Comparison of ENCODE assay signal across 36 cellular contexts in the genomic region with DNA sequence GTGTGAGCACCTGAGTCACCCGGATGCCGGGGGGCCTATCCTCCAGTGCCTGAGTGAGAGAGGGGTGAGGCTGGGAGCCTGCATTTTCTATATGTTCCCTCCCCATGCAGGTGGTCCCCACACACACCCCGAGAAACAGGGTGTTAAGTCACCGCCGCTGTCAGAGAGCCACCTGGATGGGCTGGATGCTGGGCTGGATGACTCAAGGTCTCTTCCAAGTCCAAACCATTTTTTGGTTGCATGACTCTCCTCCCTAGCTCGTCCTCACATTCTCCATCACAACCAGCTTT. TPM values are rescaled to one million over a fixed set of nuclear protein-coding genes. Genes with fewer than 3 reads are reported as not detected.
"Had no signal": no experiment of that assay in that cellular context is flagged by ENCODE, and none has a peak within 500 bp of the region (broad histone marks: within the 10 kb centered on the region; RNA-seq: fewer than 3 reads in every experiment).

No MANE protein-coding gene starts in this region.

- H3K4me1 ChIP-seq: gastrocnemius medialis had no signal

- H3K9me3 Mint-ChIP-seq: activated CD4-positive, alpha-beta memory T cell treated with anti-CD3 and anti-CD28 coated beads for 36 hours; activated CD4-positive, alpha-beta T cell treated with anti-CD3 and anti-CD28 coated beads, Interleukin-2, amount 10 ng/mL, durations not matched to agents 24 days and 14 days; activated naive CD4-positive, alpha-beta T cell treated with anti-CD3 and anti-CD28 coated beads for 36 hours; activated naive CD4-positive, alpha-beta T cell treated with anti-CD3 and anti-CD28 coated beads, Interleukin-2, amount 50 U/mL, for 24 hours; activated naive CD8-positive, alpha-beta T cell treated with anti-CD3 and anti-CD28 coated beads for 36 hours; activated naive CD8-positive, alpha-beta T cell treated with anti-CD3 and anti-CD28 coated beads, Interleukin-2, amount 50 U/mL, for 24 hours; activated T-helper 1 cell treated with anti-CD3 and anti-CD28 coated beads, Interleukin-12 subunit alpha, Interleukin-12 subunit beta, Interleukin-2, Interleukin-4 antibody, amounts not matched to agents 30 ng/mL and 10 ng/mL and 1 ng/mL, durations not matched to agents 14 hours and 24 hours and 36 hours; activated T-helper 2 cell treated with anti-CD3 and anti-CD28 coated beads, Interferon-gamma antibody, Interleukin-2, Interleukin-4, amounts not matched to agents 10 μg/mL and 5 μg/mL and 100 μg/mL, durations not matched to agents 14 hours and 24 hours and 36 hours; effector memory CD8-positive, alpha-beta T cell; T-helper 2 cell treated with Interferon-gamma antibody and Interleukin-4, amounts not matched to agents 5 μg/mL and 100 μg/mL, for 36 hours had no signal

- H3K27me3 Mint-ChIP-seq: activated CD4-positive, alpha-beta memory T cell treated with anti-CD3 and anti-CD28 coated beads for 36 hours; activated CD4-positive, alpha-beta T cell treated with anti-CD3 and anti-CD28 coated beads for 36 hours; activated naive CD4-positive, alpha-beta T cell treated with anti-CD3 and anti-CD28 coated beads, Interleukin-2, amount 50 U/mL, for 24 hours; activated naive CD8-positive, alpha-beta T cell treated with anti-CD3 and anti-CD28 coated beads for 36 hours; activated naive CD8-positive, alpha-beta T cell treated with anti-CD3 and anti-CD28 coated beads, Interleukin-2, amount 50 U/mL, for 24 hours had no signal

- H3K4me3 ChIP-seq: adrenal gland, body of pancreas, colonic mucosa, dorsolateral prefrontal cortex, esophagus muscularis mucosa, gastrocnemius medialis, heart left ventricle had no signal

- ATAC-seq: activated CD4-positive, alpha-beta T cell treated with anti-CD3 and anti-CD28 coated beads for 36 hours; activated CD8-positive, alpha-beta memory T cell treated with anti-CD3 and anti-CD28 coated beads, Interleukin-2, amount 10 ng/mL, durations not matched to agents 7 days and 5 days; activated CD8-positive, alpha-beta T cell treated with anti-CD3 and anti-CD28 coated beads, Interleukin-2, amount 10 ng/mL, durations not matched to agents 7 days and 5 days; activated naive CD8-positive, alpha-beta T cell treated with anti-CD3 and anti-CD28 coated beads, Interleukin-2, amount 50 U/mL, for 24 hours; body of pancreas; effector memory CD8-positive, alpha-beta T cell; foreskin keratinocyte; gastrocnemius medialis; T-helper 17 cell had no signal

- H3K4me3 Mint-ChIP-seq: activated CD4-positive, alpha-beta memory T cell treated with anti-CD3 and anti-CD28 coated beads for 36 hours; activated CD4-positive, alpha-beta T cell treated with anti-CD3 and anti-CD28 coated beads for 36 hours; activated CD4-positive, alpha-beta T cell treated with anti-CD3 and anti-CD28 coated beads, Interleukin-2, amount 10 ng/mL, durations not matched to agents 24 days and 14 days; activated CD8-positive, alpha-beta memory T cell treated with anti-CD3 and anti-CD28 coated beads, Interleukin-2, amount 10 ng/mL, durations not matched to agents 7 days and 5 days; activated CD8-positive, alpha-beta T cell treated with anti-CD3 and anti-CD28 coated beads, Interleukin-2, amount 10 ng/mL, durations not matched to agents 7 days and 5 days; activated naive CD4-positive, alpha-beta T cell treated with anti-CD3 and anti-CD28 coated beads for 36 hours; activated naive CD4-positive, alpha-beta T cell treated with anti-CD3 and anti-CD28 coated beads, Interleukin-2, amount 50 U/mL, for 24 hours; activated naive CD8-positive, alpha-beta T cell treated with anti-CD3 and anti-CD28 coated beads for 36 hours; activated naive CD8-positive, alpha-beta T cell treated with anti-CD3 and anti-CD28 coated beads, Interleukin-2, amount 50 U/mL, for 24 hours; activated T-helper 1 cell treated with anti-CD3 and anti-CD28 coated beads, Interleukin-12 subunit alpha, Interleukin-12 subunit beta, Interleukin-2, Interleukin-4 antibody, amounts not matched to agents 30 ng/mL and 10 ng/mL and 1 ng/mL, durations not matched to agents 14 hours and 24 hours and 36 hours; effector memory CD8-positive, alpha-beta T cell; T-helper 17 cell; T-helper 2 cell treated with Interferon-gamma antibody and Interleukin-4, amounts not matched to agents 5 μg/mL and 100 μg/mL, for 36 hours had no signal

- H3K27ac Mint-ChIP-seq: activated CD4-positive, alpha-beta memory T cell treated with anti-CD3 and anti-CD28 coated beads for 36 hours; activated CD4-positive, alpha-beta T cell treated with anti-CD3 and anti-CD28 coated beads for 36 hours; activated CD4-positive, alpha-beta T cell treated with anti-CD3 and anti-CD28 coated beads, Interleukin-2, amount 10 ng/mL, durations not matched to agents 24 days and 14 days; activated CD8-positive, alpha-beta memory T cell treated with anti-CD3 and anti-CD28 coated beads, Interleukin-2, amount 10 ng/mL, durations not matched to agents 7 days and 5 days; activated CD8-positive, alpha-beta T cell treated with anti-CD3 and anti-CD28 coated beads, Interleukin-2, amount 10 ng/mL, durations not matched to agents 7 days and 5 days; activated naive CD4-positive, alpha-beta T cell treated with anti-CD3 and anti-CD28 coated beads for 36 hours; activated naive CD4-positive, alpha-beta T cell treated with anti-CD3 and anti-CD28 coated beads, Interleukin-2, amount 50 U/mL, for 24 hours; activated naive CD8-positive, alpha-beta T cell treated with anti-CD3 and anti-CD28 coated beads for 36 hours; activated naive CD8-positive, alpha-beta T cell treated with anti-CD3 and anti-CD28 coated beads, Interleukin-2, amount 50 U/mL, for 24 hours; activated T-helper 1 cell treated with anti-CD3 and anti-CD28 coated beads, Interleukin-12 subunit alpha, Interleukin-12 subunit beta, Interleukin-2, Interleukin-4 antibody, amounts not matched to agents 30 ng/mL and 10 ng/mL and 1 ng/mL, durations not matched to agents 14 hours and 24 hours and 36 hours; activated T-helper 2 cell treated with anti-CD3 and anti-CD28 coated beads, Interferon-gamma antibody, Interleukin-2, Interleukin-4, amounts not matched to agents 10 μg/mL and 5 μg/mL and 100 μg/mL, durations not matched to agents 14 hours and 24 hours and 36 hours; effector memory CD8-positive, alpha-beta T cell; T-helper 17 cell; T-helper 2 cell treated with Interferon-gamma antibody and Interleukin-4, amounts not matched to agents 5 μg/mL and 100 μg/mL, for 36 hours had no signal

- H3K27me3 ChIP-seq: adrenal gland, body of pancreas, colonic mucosa, dorsolateral prefrontal cortex had no signal

- H3K27ac ChIP-seq: adrenal gland, body of pancreas, colonic mucosa, dorsolateral prefrontal cortex, esophagus muscularis mucosa, foreskin keratinocyte, gastrocnemius medialis, heart left ventricle had no signal

- DNase-seq: activated CD4-positive, alpha-beta memory T cell treated with anti-CD3 and anti-CD28 coated beads for 36 hours; activated CD4-positive, alpha-beta T cell treated with anti-CD3 and anti-CD28 coated beads for 36 hours; activated CD4-positive, alpha-beta T cell treated with anti-CD3 and anti-CD28 coated beads, Interleukin-2, amount 10 ng/mL, durations not matched to agents 24 days and 14 days; activated CD4-positive, CD25-positive, alpha-beta regulatory T cell; activated CD4-positive, CD25-positive, alpha-beta regulatory T cell treated with anti-CD3 and anti-CD28 coated beads, Interleukin-2, amount 50 U/mL, for 72 hours; activated CD8-positive, alpha-beta memory T cell treated with anti-CD3 and anti-CD28 coated beads, Interleukin-2, amount 10 ng/mL, durations not matched to agents 7 days and 5 days; activated CD8-positive, alpha-beta memory T cell treated with anti-CD3 and anti-CD28 coated beads, Interleukin-2, amount 50 U/mL, for 4 hours; activated CD8-positive, alpha-beta T cell treated with anti-CD3 and anti-CD28 coated beads, Interleukin-2, amount 10 ng/mL, durations not matched to agents 7 days and 5 days; activated effector memory CD4-positive, alpha-beta T cell treated with anti-CD3 and anti-CD28 coated beads, Interleukin-2, amount 50 U/mL, for 16 hours; activated naive CD4-positive, alpha-beta T cell treated with anti-CD3 and anti-CD28 coated beads for 36 hours; activated naive CD8-positive, alpha-beta T cell treated with anti-CD3 and anti-CD28 coated beads for 36 hours; activated naive CD8-positive, alpha-beta T cell treated with anti-CD3 and anti-CD28 coated beads, Interleukin-2, amount 50 U/mL, for 24 hours; activated T-cell treated with anti-CD3 and anti-CD28 coated beads, Interleukin-2, amount 50 U/mL, for 1 hour; activated T-cell treated with anti-CD3 and anti-CD28 coated beads, Interleukin-2, amount 50 U/mL, for 48 hours; adrenal gland; amygdala; body of pancreas; caudate nucleus; colonic mucosa; dorsolateral prefrontal cortex; effector memory CD8-positive, alpha-beta T cell; erythroblast; foreskin keratinocyte; gastrocnemius medialis; glutamatergic neuron; heart left ventricle; T-helper 1 cell; T-helper 17 cell; T1000 had no signal

- H3K36me3 Mint-ChIP-seq: activated CD4-positive, alpha-beta memory T cell treated with anti-CD3 and anti-CD28 coated beads for 36 hours; activated CD8-positive, alpha-beta memory T cell treated with anti-CD3 and anti-CD28 coated beads, Interleukin-2, amount 10 ng/mL, durations not matched to agents 7 days and 5 days; activated naive CD4-positive, alpha-beta T cell treated with anti-CD3 and anti-CD28 coated beads, Interleukin-2, amount 50 U/mL, for 24 hours; activated naive CD8-positive, alpha-beta T cell treated with anti-CD3 and anti-CD28 coated beads for 36 hours had no signal

- H3K9me3 ChIP-seq: adrenal gland, body of pancreas, colonic mucosa, esophagus muscularis mucosa, gastrocnemius medialis, heart left ventricle had no signal

- H3K36me3 ChIP-seq: adrenal gland, colonic mucosa, esophagus muscularis mucosa, gastrocnemius medialis, heart left ventricle had no signal

RNA-seq across cellular contexts. Expression of a gene that starts 2.9 kb away (rescaled TPM):
- total RNA-seq: activated CD4-positive, alpha-beta memory T cell treated with anti-CD3 and anti-CD28 coated beads for 36 hours; activated CD4-positive, alpha-beta T cell treated with anti-CD3 and anti-CD28 coated beads for 36 hours; activated CD4-positive, alpha-beta T cell treated with anti-CD3 and anti-CD28 coated beads, Interleukin-2, amount 10 ng/mL, durations not matched to agents 24 days and 14 days; activated CD8-positive, alpha-beta memory T cell treated with anti-CD3 and anti-CD28 coated beads for 36 hours; activated CD8-positive, alpha-beta T cell treated with anti-CD3 and anti-CD28 coated beads, Interleukin-2, amount 10 ng/mL, durations not matched to agents 7 days and 5 days; activated naive CD4-positive, alpha-beta T cell treated with anti-CD3 and anti-CD28 coated beads for 36 hours; activated naive CD8-positive, alpha-beta T cell treated with anti-CD3 and anti-CD28 coated beads for 36 hours; activated T-helper 1 cell treated with anti-CD3 and anti-CD28 coated beads, Interleukin-12 subunit alpha, Interleukin-12 subunit beta, Interleukin-2, Interleukin-4 antibody, amounts not matched to agents 30 ng/mL and 10 ng/mL and 1 ng/mL, durations not matched to agents 14 hours and 24 hours and 36 hours; activated T-helper 2 cell treated with anti-CD3 and anti-CD28 coated beads, Interferon-gamma antibody, Interleukin-2, Interleukin-4, amounts not matched to agents 10 μg/mL and 5 μg/mL and 100 μg/mL, durations not matched to agents 14 hours and 24 hours and 36 hours; body of pancreas; foreskin keratinocyte had no signal
- polyA plus RNA-seq: aorta, foreskin keratinocyte, heart left ventricle had no signal
